In genomic region chr3:31984321-31984720, GRCh38 we compare ENCODE assay signal across 14 cellular contexts. TPM values are rescaled to one million over a fixed set of nuclear protein-coding genes. Genes with fewer than 3 reads are reported as not detected.
DNase-seq lines count a peak whose midpoint lies in the region; ATAC-seq and TF ChIP-seq lines count a peak whose summit lies in the region.
"Had no signal": no experiment of that assay in that cellular context is flagged by ENCODE, and none has a peak within 500 bp of the region (broad histone marks: within the 10 kb centered on the region; RNA-seq: fewer than 3 reads in every experiment).

No MANE protein-coding gene starts in this region.

- H3K27ac ChIP-seq in breast epithelium, result no peak overlapping the region
- H3K27ac ChIP-seq: 22Rv1, BLaER1 had no signal

- H3K4me1 Mint-ChIP-seq in MCF 10A (ENCODE audit: insufficient read depth, unreplicated experiment) (peaks cover 21% of the 10 kb centered on the region), activated B cell treated with CpG ODN at 0.5 μM for 24 hours (peaks cover 58% of the 10 kb centered on the region), memory B cell (peaks cover 31% of the 10 kb centered on the region)
- peaks cover 36 to 49% of the 10 kb centered on the region in 2 donors for H3K4me1 Mint-ChIP-seq in stimulated activated naive B cell treated with anti-CD40 and anti-IgM and Interleukin-4, amounts not matched to agents 10 μg/mL and 1 μg/mL and 100 μg/mL, for 72 hours

- intact Hi-C loops in MCF 10A (cut with micrococcal nuclease), result loop anchor here (10.0 kb wide), 2 partner anchors 330 to 450 kb away; partner anchors contain the start of gene STT3B
- intact Hi-C loops in breast epithelium (cut with DNase I; ENCODE audit: low total_unique reads), result no loop called here
- intact Hi-C loops in activated B cell treated with CpG ODN at 0.5 μM for 24 hours (cut with micrococcal nuclease), result loop anchor here (10.0 kb wide), 1 partner anchor 450 kb away; the partner anchor contains the start of gene STT3B

- H3K36me3 Mint-ChIP-seq in MCF 10A (ENCODE audit: insufficient read depth, unreplicated experiment) (peaks cover 36% of the 10 kb centered on the region), activated B cell treated with CpG ODN at 0.5 μM for 24 hours (ENCODE audit: low read depth) (peaks cover 38% of the 10 kb centered on the region), memory B cell (peaks cover 48% of the 10 kb centered on the region)
- H3K36me3 Mint-ChIP-seq in stimulated activated naive B cell treated with anti-CD40 and anti-IgM and Interleukin-4, amounts not matched to agents 10 μg/mL and 1 μg/mL and 100 μg/mL, for 72 hours, result peaks cover 21 to 33% of the 10 kb centered on the region in 2 donors
- H3K36me3 Mint-ChIP-seq: CD8-positive, alpha-beta memory T cell had no signal

- no peak overlapping the region for H3K4me3 Mint-ChIP-seq in MCF 10A (ENCODE audit: unreplicated experiment)
- peak overlapping the region; percentile 38 for H3K4me3 Mint-ChIP-seq in activated B cell treated with CpG ODN at 0.5 μM for 24 hours
- peak overlapping the region; percentile 24 for H3K4me3 Mint-ChIP-seq in memory B cell
- H3K4me3 Mint-ChIP-seq in stimulated activated naive B cell treated with anti-CD40 and anti-IgM and Interleukin-4, amounts not matched to agents 10 μg/mL and 1 μg/mL and 100 μg/mL, for 72 hours, result peak overlapping the region in 1 of 2 donors; percentile 16
- H3K4me3 Mint-ChIP-seq: CD8-positive, alpha-beta memory T cell had no signal

- POLR2A ChIA-PET in MCF 10A (lab: Yijun Ruan, JAX) (interaction anchor here (1.1 kb wide), 1 partner anchor 452 kb away, joined by 3 read pairs; the partner anchor contains the start of gene STT3B), activated B cell treated with CpG ODN at 0.5 μM for 24 hours (lab: Charles Lee) (interaction anchor here (0.6 to 6.1 kb wide), 7 partner anchors 15 to 44 kb away, joined by 3 to 65 read pairs (median 5); no protein-coding TSS in a partner anchor)

- BruUV-seq in MCF 10A (replicated peaks; lab: Mats Ljungman, UMichigan), result no TSS peak

- H3K27me3 Mint-ChIP-seq in MCF 10A (ENCODE audit: insufficient read depth, unreplicated experiment) (no peaks in the 10 kb centered on the region), activated B cell treated with CpG ODN at 0.5 μM for 24 hours (no peaks in the 10 kb centered on the region), memory B cell (no peaks in the 10 kb centered on the region)
- H3K27me3 Mint-ChIP-seq in stimulated activated naive B cell treated with anti-CD40 and anti-IgM and Interleukin-4, amounts not matched to agents 10 μg/mL and 1 μg/mL and 100 μg/mL, for 72 hours, result no peaks in the 10 kb centered on the region

- TF ChIP-seq CTCF in MCF 10A (IDR thresholded peaks at IDR 0.05; ENCODE audit: unreplicated experiment) (no peak), breast epithelium (IDR thresholded peaks at IDR 0.05) (no peak), activated B cell treated with CpG ODN at 0.5 μM for 24 hours (IDR thresholded peaks at IDR 0.05) (no peak)

- CTCF ChIA-PET in MCF 10A (lab: Yijun Ruan, JAX) (no interaction called here), activated B cell treated with CpG ODN at 0.5 μM for 24 hours (lab: Charles Lee) (interaction anchor here (1.8 kb wide), 1 partner anchor 160 kb away, joined by 5 read pairs; no protein-coding TSS in a partner anchor)

- H3K9me3 ChIP-seq in breast epithelium, result peaks cover 8 to 12% of the 10 kb centered on the region in 2 donors
- H3K9me3 ChIP-seq: Caco-2, HAP-1 had no signal

- ATAC-seq in activated B cell treated with CpG ODN at 0.5 μM for 24 hours (ENCODE audit: low read depth), result no peak
- ATAC-seq in memory B cell (ENCODE audit: low read depth), result no peak
- ATAC-seq in stimulated activated naive B cell treated with anti-CD40 and anti-IgM and Interleukin-4, amounts not matched to agents 10 μg/mL and 1 μg/mL and 100 μg/mL, for 72 hours (replicated peaks), result no peak
- ATAC-seq in HG03442 (IDR thresholded peaks at IDR 0.05; ENCODE audit: unreplicated experiment), result no peak

- H3K9me3 Mint-ChIP-seq in MCF 10A (ENCODE audit: unreplicated experiment) (peaks cover 4% of the 10 kb centered on the region), activated B cell treated with CpG ODN at 0.5 μM for 24 hours (peaks cover 7% of the 10 kb centered on the region), memory B cell (peaks cover 6% of the 10 kb centered on the region)
- peaks cover 0 to 10% of the 10 kb centered on the region in 2 donors for H3K9me3 Mint-ChIP-seq in stimulated activated naive B cell treated with anti-CD40 and anti-IgM and Interleukin-4, amounts not matched to agents 10 μg/mL and 1 μg/mL and 100 μg/mL, for 72 hours

- DNase-seq in MCF 10A (ENCODE audit: unreplicated experiment), result no peak
- DNase-seq in breast epithelium (ENCODE audit: low spot score in 2 of 2), result no peak
- DNase-seq in activated B cell treated with CpG ODN at 0.5 μM for 24 hours, result no peak
- DNase-seq in memory B cell (ENCODE audit: low spot score in 2 of 2), result no peak
- DNase-seq in stimulated activated naive B cell treated with anti-CD40 and anti-IgM and Interleukin-4, amounts not matched to agents 10 μg/mL and 1 μg/mL and 100 μg/mL, for 72 hours, result no peak
- no peak for DNase-seq in germinal center (ENCODE audit: low spot score)
- DNase-seq in DMS79 (lab: John Stamatoyannopoulos, UW), result no peak
- DNase-seq: CD8-positive, alpha-beta memory T cell had no signal

- no peaks in the 10 kb centered on the region for H3K36me3 ChIP-seq in breast epithelium
- H3K36me3 ChIP-seq: BLaER1, HAP-1 had no signal

- no peaks in the 10 kb centered on the region for H3K27me3 ChIP-seq in breast epithelium

- peaks cover 0 to 3% of the 10 kb centered on the region in 2 donors for H3K4me1 ChIP-seq in breast epithelium

- H3K4me3 ChIP-seq in breast epithelium, result no peak overlapping the region
- H3K4me3 ChIP-seq: BLaER1, HAP-1 had no signal

- TF ChIP-seq POLR2A in breast epithelium (IDR thresholded peaks at IDR 0.05), result no peak

- H3K27ac Mint-ChIP-seq in MCF 10A (ENCODE audit: low read depth, unreplicated experiment) (peak overlapping the region; percentile 66), activated B cell treated with CpG ODN at 0.5 μM for 24 hours (peak overlapping the region; percentile 84), memory B cell (peak overlapping the region; percentile 60)
- peak overlapping the region; percentile 22 for H3K27ac Mint-ChIP-seq in stimulated activated naive B cell treated with anti-CD40 and anti-IgM and Interleukin-4, amounts not matched to agents 10 μg/mL and 1 μg/mL and 100 μg/mL, for 72 hours
- H3K27ac Mint-ChIP-seq: CD8-positive, alpha-beta memory T cell had no signal

RNA-seq across cellular contexts. Expression of gene ZNF860, which starts 2.8 kb away (rescaled TPM):
- total RNA-seq in MCF 10A (2022), result 11.7 and 12.5 TPM in 2 replicates
- 1 to 10 TPM in 2 of 3 donors, under 1 TPM in 1; 0.80 to 4.2 (median 3.3) TPM for total RNA-seq in breast epithelium
- 16.6 and 19.1 TPM in 2 replicates for total RNA-seq in activated B cell treated with CpG ODN at 0.5 μM for 24 hours
- total RNA-seq: A673 had no signal

RNA-seq across cellular contexts. Expression of gene OSBPL10, which starts 3.3 kb away (rescaled TPM):
- 128 and 172 TPM in 2 replicates for total RNA-seq in MCF 10A (2022)
- 10 to 100 TPM; 17.6 to 47.4 (median 26.5) TPM for total RNA-seq in breast epithelium
- 125 and 137 TPM in 2 replicates for total RNA-seq in activated B cell treated with CpG ODN at 0.5 μM for 24 hours

Comparison
In these comparisons a context has a peak if more than half of its experiments do, and no peak if none do; other contexts are left out.
1. H3K27ac Mint-ChIP-seq: peak in every context shown above with its lines; median percentile 84 in activated B cell treated with CpG ODN at 0.5 μM for 24 hours; 66 in MCF 10A; 60 in memory B cell; 22 in stimulated activated naive B cell treated with anti-CD40 and anti-IgM and Interleukin-4, amounts not matched to agents 10 μg/mL and 1 μg/mL and 100 μg/mL, for 72 hours.